In genomic region chr10:103917326-103918052, GRCh38 we compare ENCODE assay signal across 8 cellular contexts. TPM values are rescaled to one million over a fixed set of nuclear protein-coding genes. Genes with fewer than 3 reads are reported as not detected.
DNase-seq lines count a peak whose midpoint lies in the region; ATAC-seq and TF ChIP-seq lines count a peak whose summit lies in the region.

No MANE protein-coding gene starts in this region.

- no peaks in the 10 kb centered on the region for H3K27me3 Mint-ChIP-seq in memory B cell

- no peaks in the 10 kb centered on the region for H3K9me3 Mint-ChIP-seq in memory B cell

- DNase-seq in ACHN (peak; percentile 68), SJCRH30 (peak; percentile 64 to 73), dermis blood vessel endothelial cell (peak; percentile 66), memory B cell (ENCODE audit: low spot score in 2 of 2) (peak in 1 of 2 donors; percentile 16), thyroid gland (peak; percentile 42 to 55), ecto neural progenitor cell (ENCODE audit: low spot score) (no peak)

- no peaks in the 10 kb centered on the region for H3K27me3 ChIP-seq in SJCRH30
- H3K27me3 ChIP-seq in thyroid gland, result no peaks in the 10 kb centered on the region

- H3K27ac Mint-ChIP-seq in memory B cell, result peak overlapping the region; percentile 89

- H3K36me3 ChIP-seq in SJCRH30 (no peaks in the 10 kb centered on the region), thyroid gland (no peaks in the 10 kb centered on the region)

- peak overlapping the region; percentile 75 for H3K27ac ChIP-seq in SJCRH30
- peak overlapping the region; percentile 87 to 99 (median 96) for H3K27ac ChIP-seq in thyroid gland

- H3K9me3 ChIP-seq in SJCRH30 (replicated peaks) (0 out of 2 replicates have a peak, but pooled peaks cover 6% of the 10 kb centered on the region), thyroid gland (no peaks in the 10 kb centered on the region)

- peak; percentile 20 for ATAC-seq in GM18517 (IDR thresholded peaks at IDR 0.05; ENCODE audit: unreplicated experiment)
- ATAC-seq in HG03064 (IDR thresholded peaks at IDR 0.05; ENCODE audit: low read depth, unreplicated experiment), result peak; percentile 2
- ATAC-seq in memory B cell (ENCODE audit: low read depth), result peak; percentile 21

- no peak for TF ChIP-seq POLR2A in thyroid gland (IDR thresholded peaks at IDR 0.05)

- WGBS in thyroid gland, 2 donors, result 1 to 3% methylated on average over 24 to 28 of the region's 28 CpGs

- intact Hi-C loops in thyroid gland (cut with DNase I), result loop anchor here (10.0 kb wide), 1 partner anchor 47 kb away; the partner anchor contains the start of gene SLK

- no peak for TF ChIP-seq CTCF in thyroid gland (IDR thresholded peaks at IDR 0.05)

- in situ Hi-C loops in ACHN (cut with HindIII; ENCODE audit: low pct_ligation_motif_present, low pct_unique_long_range_greater_than_20kb, low sequenced_read_pairs), result no loop called here

- peaks cover 7% of the 10 kb centered on the region for H3K4me1 ChIP-seq in SJCRH30
- peaks cover 15 to 27% of the 10 kb centered on the region in 2 donors for H3K4me1 ChIP-seq in thyroid gland

- H3K4me3 ChIP-seq in SJCRH30 (peak overlapping the region; percentile 74), thyroid gland (replicated peaks in 1 of 3) (peak overlapping the region; percentile 30 to 93 (median 71))

- H3K36me3 Mint-ChIP-seq in memory B cell, result peaks cover 11% of the 10 kb centered on the region

- H3K4me3 Mint-ChIP-seq in memory B cell, result peak overlapping the region; percentile 97

- H3K4me1 Mint-ChIP-seq in memory B cell, result peaks cover 21% of the 10 kb centered on the region

RNA-seq across cellular contexts. Expression of gene STN1, which starts 0.5 kb away (rescaled TPM):
- 10.3 and 11.6 TPM in 2 replicates for total RNA-seq in SJCRH30 (2014; rRNA removed; shearing (Covaris generic))
- total RNA-seq in dermis blood vessel endothelial cell (39.4 and 39.5 TPM in 2 replicates), thyroid gland (10 to 100 TPM; 20.7 to 37.1 (median 30.7) TPM)

RNA-seq across cellular contexts. Expression of gene SLK, which starts 49.5 kb away (rescaled TPM):
- 32.2 and 37.3 TPM in 2 replicates for total RNA-seq in SJCRH30 (2014; rRNA removed; shearing (Covaris generic))
- 80.3 and 99.9 TPM in 2 replicates for total RNA-seq in dermis blood vessel endothelial cell
- total RNA-seq in thyroid gland, result 10 to 100 TPM; 57.7 to 76.9 (median 64.5) TPM
